1 cellular context compared by ENCODE assay signal in genomic region chrX:12970691-12971202, GRCh38.
TF ChIP-seq lines count a peak whose summit lies in the region.

No MANE protein-coding gene starts in this region.

TF ChIP-seq in GM12878, 131 proteins besides CTCF, POLR2A, EP300 and RAD21 (continued from another document and continues in another):
- TF ChIP-seq CUX1 (IDR thresholded peaks at IDR 0.05; ENCODE audit: insufficient replicate concordance, low read depth, low read length) (peak; percentile 19), BMI1 (IDR thresholded peaks at IDR 0.05; ENCODE audit: borderline replicate concordance) (no peak), SRF (IDR thresholded peaks at IDR 0.05; ENCODE audit: low read depth in 2 of 2, low read length in 2 of 2) (no peak), ZBTB33 (IDR thresholded peaks at IDR 0.05) (no peak), BCLAF1 (IDR thresholded peaks at IDR 0.05) (no peak), HDAC6 (IDR thresholded peaks at IDR 0.05; ENCODE audit: unreplicated experiment) (no peak), TBL1XR1 (IDR thresholded peaks at IDR 0.05; ENCODE audit: low read depth, low read length) (no peak), PRDM15 (CRISPR knock-in tag; IDR thresholded peaks at IDR 0.05) (no peak), SUPT20H (IDR thresholded peaks at IDR 0.05; ENCODE audit: borderline replicate concordance, control insufficient read depth, low read depth, low read length) (no peak), YBX1 (IDR thresholded peaks at IDR 0.05) (no peak), ESRRA (IDR thresholded peaks at IDR 0.05; ENCODE audit: low read length) (no peak), BRCA1 (IDR thresholded peaks at IDR 0.05; ENCODE audit: low read depth, low read length) (no peak), RBBP5 (conservative IDR thresholded peaks at IDR 0.05) (no peak), NFIC (IDR thresholded peaks at IDR 0.05; ENCODE audit: low read depth, low read length) (no peak), ZBTB40 (IDR thresholded peaks at IDR 0.05; ENCODE audit: borderline replicate concordance) (no peak), TCF7 (IDR thresholded peaks at IDR 0.05; ENCODE audit: borderline replicate concordance) (no peak), CREM (IDR thresholded peaks at IDR 0.05; ENCODE audit: low read depth) (0 out of 2 replicates have a peak, but pooled peaks have one; percentile 11), MTA3 (IDR thresholded peaks at IDR 0.05; ENCODE audit: borderline replicate concordance, low read length) (no peak), TCF12 (IDR thresholded peaks at IDR 0.05; ENCODE audit: low read depth, low read length) (no peak), ZNF592 (IDR thresholded peaks at IDR 0.05) (no peak), POU2F2 (IDR thresholded peaks at IDR 0.05; ENCODE audit: borderline replicate concordance, low read depth, low read length) (no peak), NBN (IDR thresholded peaks at IDR 0.05) (no peak), EGR1 (IDR thresholded peaks at IDR 0.05; ENCODE audit: borderline replicate concordance in 1 of 2, low read depth in 2 of 2, low read length in 2 of 2) (no peak), STAT1 (conservative IDR thresholded peaks at IDR 0.05) (no peak), RELA (IDR thresholded peaks at IDR 0.05; ENCODE audit: borderline replicate concordance, partially characterized antibody) (no peak), SREBF2 (IDR thresholded peaks at IDR 0.05; ENCODE audit: low read length) (no peak), REST (IDR thresholded peaks at IDR 0.05; ENCODE audit: low read depth, low read length) (no peak), STAT3 (IDR thresholded peaks at IDR 0.05; ENCODE audit: low read depth, low read length) (no peak), SMAD1 (IDR thresholded peaks at IDR 0.05; ENCODE audit: low read depth, partially characterized antibody) (no peak)
